Comparison of ENCODE assay signal across 34 cellular contexts in the genomic region with DNA sequence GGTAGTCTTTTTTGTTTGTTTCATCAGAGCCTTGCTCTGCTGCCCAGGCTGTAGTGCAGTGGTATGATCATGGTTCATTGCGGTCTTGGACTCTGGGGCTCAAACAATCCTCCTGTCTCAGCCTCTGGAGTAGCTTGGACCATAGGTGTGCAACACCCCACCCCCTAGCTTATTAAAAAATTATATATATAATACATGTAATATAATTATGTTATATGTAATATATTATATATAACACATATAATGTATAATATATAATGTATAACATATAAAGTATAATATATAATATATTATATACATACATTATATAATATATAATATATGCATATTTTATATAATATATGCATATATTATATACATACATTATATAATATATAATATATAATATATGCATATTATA. TPM values are rescaled to one million over a fixed set of nuclear protein-coding genes. Genes with fewer than 3 reads are reported as not detected.
"Had no signal": no experiment of that assay in that cellular context is flagged by ENCODE, and none has a peak within 500 bp of the region (broad histone marks: within the 10 kb centered on the region; RNA-seq: fewer than 3 reads in every experiment).

No MANE protein-coding gene starts in this region.

- H3K4me1 Mint-ChIP-seq: activated B cell treated with CpG ODN at 0.5 μM for 24 hours; activated naive CD4-positive, alpha-beta T cell treated with anti-CD3 and anti-CD28 coated beads, Interleukin-2, amount 50 U/mL, for 24 hours; activated naive CD8-positive, alpha-beta T cell treated with anti-CD3 and anti-CD28 coated beads for 36 hours; activated naive CD8-positive, alpha-beta T cell treated with anti-CD3 and anti-CD28 coated beads, Interleukin-2, amount 50 U/mL, for 24 hours had no signal

- H3K4me3 ChIP-seq: adrenal gland, body of pancreas, coronary artery, dorsolateral prefrontal cortex, esophagus muscularis mucosa, gastroesophageal sphincter, heart right ventricle, hepatocyte had no signal

- H3K9me3 Mint-ChIP-seq: activated CD8-positive, alpha-beta T cell treated with anti-CD3 and anti-CD28 coated beads for 36 hours; activated naive CD4-positive, alpha-beta T cell treated with anti-CD3 and anti-CD28 coated beads for 36 hours; activated naive CD4-positive, alpha-beta T cell treated with anti-CD3 and anti-CD28 coated beads, Interleukin-2, amount 50 U/mL, for 24 hours; activated T-helper 2 cell treated with anti-CD3 and anti-CD28 coated beads, Interferon-gamma antibody, Interleukin-2, Interleukin-4, amounts not matched to agents 10 μg/mL and 5 μg/mL and 100 μg/mL, durations not matched to agents 14 hours and 24 hours and 36 hours had no signal

- H3K27me3 ChIP-seq: body of pancreas had no signal

- H3K4me3 Mint-ChIP-seq: activated B cell treated with CpG ODN at 0.5 μM for 24 hours; activated CD8-positive, alpha-beta T cell treated with anti-CD3 and anti-CD28 coated beads for 36 hours; activated naive CD4-positive, alpha-beta T cell treated with anti-CD3 and anti-CD28 coated beads for 36 hours; activated naive CD4-positive, alpha-beta T cell treated with anti-CD3 and anti-CD28 coated beads, Interleukin-2, amount 50 U/mL, for 24 hours; activated naive CD8-positive, alpha-beta T cell treated with anti-CD3 and anti-CD28 coated beads for 36 hours; activated naive CD8-positive, alpha-beta T cell treated with anti-CD3 and anti-CD28 coated beads, Interleukin-2, amount 50 U/mL, for 24 hours; activated T-helper 1 cell treated with anti-CD3 and anti-CD28 coated beads, Interleukin-12 subunit alpha, Interleukin-12 subunit beta, Interleukin-2, Interleukin-4 antibody, amounts not matched to agents 30 ng/mL and 10 ng/mL and 1 ng/mL, durations not matched to agents 14 hours and 24 hours and 36 hours; dendritic cell treated with granulocyte-macrophage colony-stimulating factor and Interleukin-4, amounts not matched to agents 40 ng/mL and 50 ng/mL, for 4 days; endodermal cell had no signal

- ATAC-seq: activated CD4-positive, CD25-positive, alpha-beta regulatory T cell treated with anti-CD3 and anti-CD28 coated beads, Interleukin-2, amount 50 U/mL, for 24 hours; activated CD8-positive, alpha-beta T cell treated with anti-CD3 and anti-CD28 coated beads for 36 hours; activated naive CD8-positive, alpha-beta T cell treated with anti-CD3 and anti-CD28 coated beads, Interleukin-2, amount 50 U/mL, for 24 hours; body of pancreas; foreskin keratinocyte; gastroesophageal sphincter; heart right ventricle had no signal

- H3K9me3 ChIP-seq: adrenal gland, body of pancreas, esophagus muscularis mucosa had no signal

- DNase-seq: activated B cell treated with CpG ODN at 0.5 μM for 24 hours; activated CD4-positive, alpha-beta T cell treated with anti-CD3 and anti-CD28 coated beads for 48 hours; activated CD4-positive, alpha-beta T cell treated with anti-CD3 and anti-CD28 coated beads, Interleukin-2, amount 50 U/mL, for 1 hour; activated CD4-positive, alpha-beta T cell treated with anti-CD3 and anti-CD28 coated beads, Interleukin-2, amount 50 U/mL, for 48 hours; activated CD8-positive, alpha-beta memory T cell treated with anti-CD3 and anti-CD28 coated beads for 24 hours; activated CD8-positive, alpha-beta T cell treated with anti-CD3 and anti-CD28 coated beads for 36 hours; activated effector memory CD4-positive, alpha-beta T cell treated with anti-CD3 and anti-CD28 coated beads, Interleukin-2, amount 50 U/mL, for 16 hours; activated naive CD4-positive, alpha-beta T cell treated with anti-CD3 and anti-CD28 coated beads for 36 hours; activated naive CD8-positive, alpha-beta T cell treated with anti-CD3 and anti-CD28 coated beads for 36 hours; activated naive CD8-positive, alpha-beta T cell treated with anti-CD3 and anti-CD28 coated beads, Interleukin-2, amount 50 U/mL, for 24 hours; activated T-cell treated with anti-CD3 and anti-CD28 coated beads, Interleukin-2, amount 50 U/mL, for 48 hours; adrenal gland; amygdala; aorta; body of pancreas; caudate nucleus; dorsolateral prefrontal cortex; effector memory CD4-positive, alpha-beta T cell; endodermal cell; foreskin keratinocyte; heart right ventricle; T-helper 2 cell had no signal

- H3K27ac ChIP-seq: adrenal gland, body of pancreas, coronary artery, dorsolateral prefrontal cortex, esophagus muscularis mucosa, foreskin keratinocyte, gastroesophageal sphincter, heart right ventricle, hepatocyte, VCaP had no signal

- H3K36me3 ChIP-seq: adrenal gland, esophagus muscularis mucosa, gastroesophageal sphincter, heart right ventricle had no signal

- H3K4me1 ChIP-seq: adrenal gland, body of pancreas, esophagus muscularis mucosa, foreskin keratinocyte, gastroesophageal sphincter, heart right ventricle had no signal

- H3K36me3 Mint-ChIP-seq: activated naive CD4-positive, alpha-beta T cell treated with anti-CD3 and anti-CD28 coated beads, Interleukin-2, amount 50 U/mL, for 24 hours; activated naive CD8-positive, alpha-beta T cell treated with anti-CD3 and anti-CD28 coated beads for 36 hours had no signal

- H3K27ac Mint-ChIP-seq: activated B cell treated with CpG ODN at 0.5 μM for 24 hours; activated CD8-positive, alpha-beta T cell treated with anti-CD3 and anti-CD28 coated beads for 36 hours; activated naive CD4-positive, alpha-beta T cell treated with anti-CD3 and anti-CD28 coated beads for 36 hours; activated naive CD4-positive, alpha-beta T cell treated with anti-CD3 and anti-CD28 coated beads, Interleukin-2, amount 50 U/mL, for 24 hours; activated naive CD8-positive, alpha-beta T cell treated with anti-CD3 and anti-CD28 coated beads for 36 hours; activated naive CD8-positive, alpha-beta T cell treated with anti-CD3 and anti-CD28 coated beads, Interleukin-2, amount 50 U/mL, for 24 hours; activated T-helper 1 cell treated with anti-CD3 and anti-CD28 coated beads, Interleukin-12 subunit alpha, Interleukin-12 subunit beta, Interleukin-2, Interleukin-4 antibody, amounts not matched to agents 30 ng/mL and 10 ng/mL and 1 ng/mL, durations not matched to agents 14 hours and 24 hours and 36 hours; activated T-helper 2 cell treated with anti-CD3 and anti-CD28 coated beads, Interferon-gamma antibody, Interleukin-2, Interleukin-4, amounts not matched to agents 10 μg/mL and 5 μg/mL and 100 μg/mL, durations not matched to agents 14 hours and 24 hours and 36 hours; dendritic cell treated with granulocyte-macrophage colony-stimulating factor and Interleukin-4, amounts not matched to agents 40 ng/mL and 50 ng/mL, for 4 days; endodermal cell had no signal

RNA-seq across cellular contexts. Expression of a gene that starts 21.8 kb away (rescaled TPM):
- total RNA-seq: activated B cell treated with CpG ODN at 0.5 μM for 24 hours; activated CD8-positive, alpha-beta T cell treated with anti-CD3 and anti-CD28 coated beads for 36 hours; activated naive CD4-positive, alpha-beta T cell treated with anti-CD3 and anti-CD28 coated beads for 36 hours; activated naive CD8-positive, alpha-beta T cell treated with anti-CD3 and anti-CD28 coated beads for 36 hours; activated T-helper 1 cell treated with anti-CD3 and anti-CD28 coated beads, Interleukin-12 subunit alpha, Interleukin-12 subunit beta, Interleukin-2, Interleukin-4 antibody, amounts not matched to agents 30 ng/mL and 10 ng/mL and 1 ng/mL, durations not matched to agents 14 hours and 24 hours and 36 hours; activated T-helper 2 cell treated with anti-CD3 and anti-CD28 coated beads, Interferon-gamma antibody, Interleukin-2, Interleukin-4, amounts not matched to agents 10 μg/mL and 5 μg/mL and 100 μg/mL, durations not matched to agents 14 hours and 24 hours and 36 hours; adrenal gland; aorta; body of pancreas; dorsolateral prefrontal cortex; esophagus muscularis mucosa; gastroesophageal sphincter; glomerular endothelial cell; heart right ventricle; T-helper 1 cell treated with Interleukin-12 subunit alpha and Interleukin-12 subunit beta and Interleukin-4 antibody, amounts not matched to agents 30 ng/mL and 1 ng/mL, for 36 hours had no signal
- polyA plus RNA-seq: adrenal gland, aorta, heart right ventricle had no signal

RNA-seq across cellular contexts. Expression of a gene that starts 27.7 kb away (rescaled TPM):
- total RNA-seq: activated CD8-positive, alpha-beta T cell treated with anti-CD3 and anti-CD28 coated beads for 36 hours; activated naive CD4-positive, alpha-beta T cell treated with anti-CD3 and anti-CD28 coated beads for 36 hours had no signal

RNA-seq across cellular contexts. Expression of a gene that starts 46.2 kb away (rescaled TPM):
- total RNA-seq: activated B cell treated with CpG ODN at 0.5 μM for 24 hours; activated CD8-positive, alpha-beta T cell treated with anti-CD3 and anti-CD28 coated beads for 36 hours; activated naive CD4-positive, alpha-beta T cell treated with anti-CD3 and anti-CD28 coated beads for 36 hours; activated naive CD8-positive, alpha-beta T cell treated with anti-CD3 and anti-CD28 coated beads for 36 hours; activated T-helper 1 cell treated with anti-CD3 and anti-CD28 coated beads, Interleukin-12 subunit alpha, Interleukin-12 subunit beta, Interleukin-2, Interleukin-4 antibody, amounts not matched to agents 30 ng/mL and 10 ng/mL and 1 ng/mL, durations not matched to agents 14 hours and 24 hours and 36 hours; activated T-helper 2 cell treated with anti-CD3 and anti-CD28 coated beads, Interferon-gamma antibody, Interleukin-2, Interleukin-4, amounts not matched to agents 10 μg/mL and 5 μg/mL and 100 μg/mL, durations not matched to agents 14 hours and 24 hours and 36 hours; endodermal cell; foreskin keratinocyte; glomerular endothelial cell; T-helper 1 cell treated with Interleukin-12 subunit alpha and Interleukin-12 subunit beta and Interleukin-4 antibody, amounts not matched to agents 30 ng/mL and 1 ng/mL, for 36 hours had no signal
- polyA plus RNA-seq: foreskin keratinocyte had no signal
